1 cellular context compared by ENCODE assay signal in genomic region chr7:25118048-25118753, GRCh38.
A peak's percentile ranks its signal among the peaks of the same experiment; 100 is the strongest.
TF ChIP-seq lines count a peak whose summit lies in the region.

No MANE protein-coding gene starts in this region.

TF ChIP-seq in GM12878, 131 proteins besides CTCF, POLR2A, EP300 and RAD21 (continued from another document and continues in another):
- TF ChIP-seq KAT2A (conservative IDR thresholded peaks at IDR 0.05; ENCODE audit: control insufficient read depth, low read depth, low read length) (no peak), NR2F1 (conservative IDR thresholded peaks at IDR 0.05) (no peak), TARDBP (IDR thresholded peaks at IDR 0.05; ENCODE audit: borderline replicate concordance) (peak; percentile 62; the same call in 1 of the 2 replicates), NBN (IDR thresholded peaks at IDR 0.05) (no peak), CBX3 (IDR thresholded peaks at IDR 0.05; ENCODE audit: borderline replicate concordance, low read depth) (no peak), ATF7 (IDR thresholded peaks at IDR 0.05; ENCODE audit: low read depth) (no peak), SMAD1 (IDR thresholded peaks at IDR 0.05; ENCODE audit: low read depth, partially characterized antibody) (no peak), NKRF (conservative IDR thresholded peaks at IDR 0.05) (no peak), MLLT1 (IDR thresholded peaks at IDR 0.05) (peak; percentile 42; the same call in 1 of the 2 replicates), CREM (IDR thresholded peaks at IDR 0.05; ENCODE audit: low read depth) (no peak; the same call in 1 of the 2 replicates), NFYA (IDR thresholded peaks at IDR 0.05; ENCODE audit: borderline replicate concordance, low read depth, low read length) (no peak), CBX5 (IDR thresholded peaks at IDR 0.05; ENCODE audit: low read depth) (no peak), MEF2A (IDR thresholded peaks at IDR 0.05; ENCODE audit: insufficient read depth, low read depth, low read length) (no peak), NR2C1 (IDR thresholded peaks at IDR 0.05) (no peak), SUZ12 (IDR thresholded peaks at IDR 0.05; ENCODE audit: unreplicated experiment) (no peak), SP1 (IDR thresholded peaks at IDR 0.05; ENCODE audit: low read depth, low read length) (peak; percentile 4), SKIL (IDR thresholded peaks at IDR 0.05; ENCODE audit: low read depth, poor library complexity, severe bottlenecking) (no peak), ZBTB11 (CRISPR knock-in tag; IDR thresholded peaks at IDR 0.05) (no peak), ZNF384 (IDR thresholded peaks at IDR 0.05; ENCODE audit: borderline replicate concordance, low read depth, low read length) (no peak; the same call in 1 of the 2 replicates), PKNOX1 (IDR thresholded peaks at IDR 0.05) (no peak), E2F4 (IDR thresholded peaks at IDR 0.05; ENCODE audit: low read depth, low read length) (no peak), PAX5 (IDR thresholded peaks at IDR 0.05; ENCODE audit: borderline replicate concordance, low read depth, low read length) (no peak), FOS (IDR thresholded peaks at IDR 0.05; ENCODE audit: borderline replicate concordance, extremely low read depth, insufficient read length) (no peak), RFX5 (IDR thresholded peaks at IDR 0.05; ENCODE audit: low read depth, low read length) (no peak), SIX5 (IDR thresholded peaks at IDR 0.05; ENCODE audit: low read depth, low read length, severe bottlenecking) (no peak), STAT3 (IDR thresholded peaks at IDR 0.05; ENCODE audit: low read depth, low read length) (no peak), MYB (IDR thresholded peaks at IDR 0.05; ENCODE audit: borderline replicate concordance, low read depth, low read length) (no peak), POLR2AphosphoS5 (IDR thresholded peaks at IDR 0.05; ENCODE audit: low read length) (no peak)
- TF ChIP-seq, protein P1, sequence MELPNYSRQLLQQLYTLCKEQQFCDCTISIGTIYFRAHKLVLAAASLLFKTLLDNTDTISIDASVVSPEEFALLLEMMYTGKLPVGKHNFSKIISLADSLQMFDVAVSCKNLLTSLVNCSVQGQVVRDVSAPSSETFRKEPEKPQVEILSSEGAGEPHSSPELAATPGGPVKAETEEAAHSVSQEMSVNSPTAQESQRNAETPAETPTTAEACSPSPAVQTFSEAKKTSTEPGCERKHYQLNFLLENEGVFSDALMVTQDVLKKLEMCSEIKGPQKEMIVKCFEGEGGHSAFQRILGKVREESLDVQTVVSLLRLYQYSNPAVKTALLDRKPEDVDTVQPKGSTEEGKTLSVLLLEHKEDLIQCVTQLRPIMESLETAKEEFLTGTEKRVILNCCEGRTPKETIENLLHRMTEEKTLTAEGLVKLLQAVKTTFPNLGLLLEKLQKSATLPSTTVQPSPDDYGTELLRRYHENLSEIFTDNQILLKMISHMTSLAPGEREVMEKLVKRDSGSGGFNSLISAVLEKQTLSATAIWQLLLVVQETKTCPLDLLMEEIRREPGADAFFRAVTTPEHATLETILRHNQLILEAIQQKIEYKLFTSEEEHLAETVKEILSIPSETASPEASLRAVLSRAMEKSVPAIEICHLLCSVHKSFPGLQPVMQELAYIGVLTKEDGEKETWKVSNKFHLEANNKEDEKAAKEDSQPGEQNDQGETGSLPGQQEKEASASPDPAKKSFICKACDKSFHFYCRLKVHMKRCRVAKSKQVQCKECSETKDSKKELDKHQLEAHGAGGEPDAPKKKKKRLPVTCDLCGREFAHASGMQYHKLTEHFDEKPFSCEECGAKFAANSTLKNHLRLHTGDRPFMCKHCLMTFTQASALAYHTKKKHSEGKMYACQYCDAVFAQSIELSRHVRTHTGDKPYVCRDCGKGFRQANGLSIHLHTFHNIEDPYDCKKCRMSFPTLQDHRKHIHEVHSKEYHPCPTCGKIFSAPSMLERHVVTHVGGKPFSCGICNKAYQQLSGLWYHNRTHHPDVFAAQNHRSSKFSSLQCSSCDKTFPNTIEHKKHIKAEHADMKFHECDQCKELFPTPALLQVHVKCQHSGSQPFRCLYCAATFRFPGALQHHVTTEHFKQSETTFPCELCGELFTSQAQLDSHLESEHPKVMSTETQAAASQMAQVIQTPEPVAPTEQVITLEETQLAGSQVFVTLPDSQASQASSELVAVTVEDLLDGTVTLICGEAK (IDR thresholded peaks at IDR 0.05; ENCODE audit: borderline replicate concordance): peak; percentile 96
- TF ChIP-seq, protein P2, sequence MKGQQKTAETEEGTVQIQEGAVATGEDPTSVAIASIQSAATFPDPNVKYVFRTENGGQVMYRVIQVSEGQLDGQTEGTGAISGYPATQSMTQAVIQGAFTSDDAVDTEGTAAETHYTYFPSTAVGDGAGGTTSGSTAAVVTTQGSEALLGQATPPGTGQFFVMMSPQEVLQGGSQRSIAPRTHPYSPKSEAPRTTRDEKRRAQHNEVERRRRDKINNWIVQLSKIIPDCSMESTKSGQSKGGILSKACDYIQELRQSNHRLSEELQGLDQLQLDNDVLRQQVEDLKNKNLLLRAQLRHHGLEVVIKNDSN (IDR thresholded peaks at IDR 0.05; ENCODE audit: borderline replicate concordance, extremely low read length, insufficient read depth, low read depth, low read length): no peak
- TF ChIP-seq, protein P3, sequence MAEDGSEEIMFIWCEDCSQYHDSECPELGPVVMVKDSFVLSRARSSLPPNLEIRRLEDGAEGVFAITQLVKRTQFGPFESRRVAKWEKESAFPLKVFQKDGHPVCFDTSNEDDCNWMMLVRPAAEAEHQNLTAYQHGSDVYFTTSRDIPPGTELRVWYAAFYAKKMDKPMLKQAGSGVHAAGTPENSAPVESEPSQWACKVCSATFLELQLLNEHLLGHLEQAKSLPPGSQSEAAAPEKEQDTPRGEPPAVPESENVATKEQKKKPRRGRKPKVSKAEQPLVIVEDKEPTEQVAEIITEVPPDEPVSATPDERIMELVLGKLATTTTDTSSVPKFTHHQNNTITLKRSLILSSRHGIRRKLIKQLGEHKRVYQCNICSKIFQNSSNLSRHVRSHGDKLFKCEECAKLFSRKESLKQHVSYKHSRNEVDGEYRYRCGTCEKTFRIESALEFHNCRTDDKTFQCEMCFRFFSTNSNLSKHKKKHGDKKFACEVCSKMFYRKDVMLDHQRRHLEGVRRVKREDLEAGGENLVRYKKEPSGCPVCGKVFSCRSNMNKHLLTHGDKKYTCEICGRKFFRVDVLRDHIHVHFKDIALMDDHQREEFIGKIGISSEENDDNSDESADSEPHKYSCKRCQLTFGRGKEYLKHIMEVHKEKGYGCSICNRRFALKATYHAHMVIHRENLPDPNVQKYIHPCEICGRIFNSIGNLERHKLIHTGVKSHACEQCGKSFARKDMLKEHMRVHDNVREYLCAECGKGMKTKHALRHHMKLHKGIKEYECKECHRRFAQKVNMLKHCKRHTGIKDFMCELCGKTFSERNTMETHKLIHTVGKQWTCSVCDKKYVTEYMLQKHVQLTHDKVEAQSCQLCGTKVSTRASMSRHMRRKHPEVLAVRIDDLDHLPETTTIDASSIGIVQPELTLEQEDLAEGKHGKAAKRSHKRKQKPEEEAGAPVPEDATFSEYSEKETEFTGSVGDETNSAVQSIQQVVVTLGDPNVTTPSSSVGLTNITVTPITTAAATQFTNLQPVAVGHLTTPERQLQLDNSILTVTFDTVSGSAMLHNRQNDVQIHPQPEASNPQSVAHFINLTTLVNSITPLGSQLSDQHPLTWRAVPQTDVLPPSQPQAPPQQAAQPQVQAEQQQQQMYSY (CRISPR knock-in tag; IDR thresholded peaks at IDR 0.05): no peak
- TF ChIP-seq, protein P4, sequence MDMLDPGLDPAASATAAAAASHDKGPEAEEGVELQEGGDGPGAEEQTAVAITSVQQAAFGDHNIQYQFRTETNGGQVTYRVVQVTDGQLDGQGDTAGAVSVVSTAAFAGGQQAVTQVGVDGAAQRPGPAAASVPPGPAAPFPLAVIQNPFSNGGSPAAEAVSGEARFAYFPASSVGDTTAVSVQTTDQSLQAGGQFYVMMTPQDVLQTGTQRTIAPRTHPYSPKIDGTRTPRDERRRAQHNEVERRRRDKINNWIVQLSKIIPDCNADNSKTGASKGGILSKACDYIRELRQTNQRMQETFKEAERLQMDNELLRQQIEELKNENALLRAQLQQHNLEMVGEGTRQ (IDR thresholded peaks at IDR 0.05; ENCODE audit: borderline replicate concordance, low read depth, low read length): no peak
- TF ChIP-seq, protein P5, sequence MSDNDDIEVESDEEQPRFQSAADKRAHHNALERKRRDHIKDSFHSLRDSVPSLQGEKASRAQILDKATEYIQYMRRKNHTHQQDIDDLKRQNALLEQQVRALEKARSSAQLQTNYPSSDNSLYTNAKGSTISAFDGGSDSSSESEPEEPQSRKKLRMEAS (IDR thresholded peaks at IDR 0.05; ENCODE audit: low read depth, low read length): no peak
